8 cellular contexts compared by ENCODE assay signal in genomic region chr18:13452448-13452811, GRCh38.
DNase-seq lines count a peak whose midpoint lies in the region; ATAC-seq and TF ChIP-seq lines count a peak whose summit lies in the region.
"Had no signal": no experiment of that assay in that cellular context is flagged by ENCODE, and none has a peak within 500 bp of the region (broad histone marks: within the 10 kb centered on the region; RNA-seq: fewer than 3 reads in every experiment).

No MANE protein-coding gene starts in this region.

- no peaks in the 10 kb centered on the region for H3K36me3 ChIP-seq in tibial artery

- H3K4me3 ChIP-seq in HL-60 (replicated peaks; ENCODE audit: insufficient read depth, low read length) (no peak overlapping the region), astrocyte of the cerebellum (ENCODE audit: low read depth, low read length) (no peak overlapping the region), right cardiac atrium (ENCODE audit: low read length) (no peak overlapping the region), tibial artery (no peak overlapping the region)

- no peak for DNase-seq in HL-60 (ENCODE audit: low read depth in 1 of 2, low spot score in 1 of 2)
- peak; percentile 63 for DNase-seq in astrocyte of the cerebellum (ENCODE audit: low read depth)
- peak; percentile 63 to 71 (median 69) for DNase-seq in right cardiac atrium
- DNase-seq in tibial artery = peak; percentile 74 to 87
- DNase-seq: stimulated activated CD4-positive, alpha-beta T cell treated with anti-CD3 and anti-CD28 coated beads, Interleukin-4, amount 100 ng/mL, for 4 hours had no signal

- in situ Hi-C loops in astrocyte of the cerebellum (cut with HindIII; ENCODE audit: low sequenced_read_pairs) = no loop called here

- WGBS in right cardiac atrium = 58% methylated on average over 8 of the region's 8 CpGs

- peak overlapping the region; percentile 41 for H3K27ac ChIP-seq in HL-60 (replicated peaks)
- peak overlapping the region; percentile 1 for H3K27ac ChIP-seq in right cardiac atrium (ENCODE audit: low read length)
- peak overlapping the region; percentile 28 to 50 for H3K27ac ChIP-seq in tibial artery

- peaks cover 17% of the 10 kb centered on the region for H3K4me1 ChIP-seq in right cardiac atrium (ENCODE audit: control insufficient read depth, insufficient read depth, low read length)
- peaks cover 0 to 48% (median 32%) of the 10 kb centered on the region in 4 donors for H3K4me1 ChIP-seq in tibial artery

- TF ChIP-seq CTCF in HL-60 (IDR thresholded peaks at IDR 0.05; ENCODE audit: insufficient read depth, low read length) (no peak), astrocyte of the cerebellum (IDR thresholded peaks at IDR 0.05; ENCODE audit: low read depth, low read length, missing control alignments) (no peak), tibial artery (IDR thresholded peaks at IDR 0.05) (no peak)

- ATAC-seq in right cardiac atrium = peak; percentile 60 to 73
- ATAC-seq in HG03565 (IDR thresholded peaks at IDR 0.05; ENCODE audit: unreplicated experiment) = no peak
- ATAC-seq in GM18498 (IDR thresholded peaks at IDR 0.05; ENCODE audit: unreplicated experiment) = no peak
- no peak for ATAC-seq in HG02938 (IDR thresholded peaks at IDR 0.05; ENCODE audit: unreplicated experiment)

- no peaks in the 10 kb centered on the region for H3K27me3 ChIP-seq in HL-60 (ENCODE audit: insufficient read depth, poor library complexity, severe bottlenecking)
- H3K27me3 ChIP-seq in right cardiac atrium (ENCODE audit: control insufficient read depth, insufficient read depth) = no peaks in the 10 kb centered on the region
- H3K27me3 ChIP-seq in tibial artery = no peaks in the 10 kb centered on the region

- intact Hi-C loops in right cardiac atrium (cut with DNase I) = no loop called here
- intact Hi-C loops in tibial artery (cut with DNase I; ENCODE audit: low total_unique reads) = no loop called here

- H3K9me3 ChIP-seq in right cardiac atrium (ENCODE audit: control insufficient read depth, low read length) = no peaks in the 10 kb centered on the region
- H3K9me3 ChIP-seq in tibial artery = no peaks in the 10 kb centered on the region

Comparison
In these comparisons a context has a peak if more than half of its experiments do, and no peak if none do; other contexts are left out.
1. DNase-seq: peak in astrocyte of the cerebellum (single experiment), right cardiac atrium (3 of 3) and tibial artery (2 of 2); none in HL-60 (0 of 2).
2. ATAC-seq: peak in right cardiac atrium (2 of 2); none in HG03565 (single experiment), GM18498 (single experiment) and HG02938 (single experiment).
3. Peak in every context shown above with its lines, with median percentiles within 50 percentile points of each other: H3K27ac ChIP-seq.